Comparison of ENCODE assay signal across 1 cellular context in genomic region chr19:17605761-17606745, GRCh38.
TF ChIP-seq lines count a peak whose summit lies in the region.

No MANE protein-coding gene starts in this region.

TF ChIP-seq in HepG2, 621 proteins besides CTCF, POLR2A, EP300 and RAD21 (continued from another document and continues in another):
- TF ChIP-seq ZNF704 (CRISPR knock-in tag; IDR thresholded peaks at IDR 0.05; ENCODE audit: borderline replicate concordance) (peak; percentile 98), TERF1 (CRISPR knock-in tag; IDR thresholded peaks at IDR 0.05) (peak; percentile 93), ZNF207 (IDR thresholded peaks at IDR 0.05; ENCODE audit: borderline replicate concordance) (no peak), ZNF883 (CRISPR knock-in tag; IDR thresholded peaks at IDR 0.05; ENCODE audit: not compliant biosample characterization) (peak; percentile 100), SP1 (IDR thresholded peaks at IDR 0.05) (no peak), SP1 (CRISPR knock-in tag; IDR thresholded peaks at IDR 0.05) (peak; percentile 90), CHD2 (IDR thresholded peaks at IDR 0.05; ENCODE audit: low read depth, low read length) (0 out of 2 replicates have a peak, but pooled peaks have one; percentile 15), AHR (CRISPR knock-in tag; IDR thresholded peaks at IDR 0.05) (peak; percentile 99), ZNF484 (CRISPR knock-in tag; IDR thresholded peaks at IDR 0.05; ENCODE audit: borderline replicate concordance, low read depth) (peak; percentile 91; the same call in 1 of the 2 replicates), BRD4 (CRISPR knock-in tag; IDR thresholded peaks at IDR 0.05) (peak; percentile 92), ZNF18 (CRISPR knock-in tag; IDR thresholded peaks at IDR 0.05; ENCODE audit: insufficient replicate concordance) (peak; percentile 94), FOXO1 (CRISPR knock-in tag; IDR thresholded peaks at IDR 0.05) (peak; percentile 88), ZNF572 (CRISPR knock-in tag; IDR thresholded peaks at IDR 0.05) (no peak), MIER2 (CRISPR knock-in tag; IDR thresholded peaks at IDR 0.05) (peak; percentile 76), YEATS2 (CRISPR knock-in tag; IDR thresholded peaks at IDR 0.05; ENCODE audit: borderline replicate concordance) (peak; percentile 43; the same call in 1 of the 2 replicates), RXRB (CRISPR knock-in tag; IDR thresholded peaks at IDR 0.05; ENCODE audit: borderline replicate concordance) (peak; percentile 70; the same call in 1 of the 2 replicates), NR3C1 (CRISPR knock-in tag; IDR thresholded peaks at IDR 0.05) (no peak), ELF3 (CRISPR knock-in tag; IDR thresholded peaks at IDR 0.05) (peak; percentile 82), ZNF329 (CRISPR knock-in tag; IDR thresholded peaks at IDR 0.05; ENCODE audit: low read depth) (peak; percentile 95), ZNF773 (CRISPR knock-in tag; IDR thresholded peaks at IDR 0.05; ENCODE audit: borderline replicate concordance) (peak; percentile 98), EZH2 (conservative IDR thresholded peaks at IDR 0.05; ENCODE audit: low read depth, low read length) (no peak), RFXAP (CRISPR knock-in tag; IDR thresholded peaks at IDR 0.05; ENCODE audit: borderline replicate concordance) (peak; percentile 95), PHF8 (CRISPR knock-in tag; IDR thresholded peaks at IDR 0.05) (peak; percentile 44; the same call in 1 of the 2 replicates), ZNF788 (CRISPR knock-in tag; IDR thresholded peaks at IDR 0.05; ENCODE audit: borderline replicate concordance) (peak; percentile 94; the same call in 1 of the 2 replicates), ZMAT5 (CRISPR knock-in tag; IDR thresholded peaks at IDR 0.05; ENCODE audit: borderline replicate concordance, low read depth) (peak; percentile 69; the same call in 1 of the 2 replicates), ZNF337 (CRISPR knock-in tag; IDR thresholded peaks at IDR 0.05; ENCODE audit: borderline replicate concordance, low read depth) (peak; percentile 98; the same call in 1 of the 2 replicates), FOXM1 (CRISPR knock-in tag; IDR thresholded peaks at IDR 0.05) (0 out of 2 replicates have a peak, but pooled peaks have one; percentile 27), KDM1A (CRISPR knock-in tag; IDR thresholded peaks at IDR 0.05) (peak; percentile 54; the same call in 1 of the 2 replicates), CEBPZ (IDR thresholded peaks at IDR 0.05; ENCODE audit: low read length) (no peak), DR1 (CRISPR knock-in tag; IDR thresholded peaks at IDR 0.05) (peak; percentile 90; the same call in 1 of the 2 replicates), USF2 (IDR thresholded peaks at IDR 0.05; ENCODE audit: low read depth, low read length) (no peak), USF2 (CRISPR knock-in tag; IDR thresholded peaks at IDR 0.05; ENCODE audit: borderline replicate concordance) (no peak; the same call in 1 of the 2 replicates), HOXA3 (CRISPR knock-in tag; IDR thresholded peaks at IDR 0.05) (peak; percentile 95), HOXA5 (CRISPR knock-in tag; IDR thresholded peaks at IDR 0.05) (peak; percentile 92), ZNF761 (CRISPR knock-in tag; conservative IDR thresholded peaks at IDR 0.05) (peak; percentile 98), ZBTB33 (CRISPR knock-in tag; IDR thresholded peaks at IDR 0.05) (peak; percentile 56; the same call in 1 of the 2 replicates), ZZZ3 (CRISPR knock-in tag; IDR thresholded peaks at IDR 0.05; ENCODE audit: borderline replicate concordance) (peak; percentile 92), ZNF777 (CRISPR knock-in tag; IDR thresholded peaks at IDR 0.05) (peak; percentile 90), ZNF616 (CRISPR knock-in tag; IDR thresholded peaks at IDR 0.05; ENCODE audit: low read depth) (peak; percentile 98), DMAP1 (CRISPR knock-in tag; IDR thresholded peaks at IDR 0.05) (peak; percentile 94), ZNF646 (CRISPR knock-in tag; IDR thresholded peaks at IDR 0.05) (no peak), SOX6 (IDR thresholded peaks at IDR 0.05) (no peak), SOX6 (CRISPR knock-in tag; IDR thresholded peaks at IDR 0.05) (no peak; the same call in 1 of the 2 replicates), ELF4 (CRISPR knock-in tag; IDR thresholded peaks at IDR 0.05; ENCODE audit: borderline replicate concordance) (no peak), PHB2 (IDR thresholded peaks at IDR 0.05; ENCODE audit: partially characterized antibody) (no peak), ZNF3 (CRISPR knock-in tag; IDR thresholded peaks at IDR 0.05) (no peak), ZNF557 (CRISPR knock-in tag; IDR thresholded peaks at IDR 0.05) (peak; percentile 98), ZNF720 (CRISPR knock-in tag; IDR thresholded peaks at IDR 0.05) (peak; percentile 64; the same call in 1 of the 2 replicates)
